In the genomic region with DNA sequence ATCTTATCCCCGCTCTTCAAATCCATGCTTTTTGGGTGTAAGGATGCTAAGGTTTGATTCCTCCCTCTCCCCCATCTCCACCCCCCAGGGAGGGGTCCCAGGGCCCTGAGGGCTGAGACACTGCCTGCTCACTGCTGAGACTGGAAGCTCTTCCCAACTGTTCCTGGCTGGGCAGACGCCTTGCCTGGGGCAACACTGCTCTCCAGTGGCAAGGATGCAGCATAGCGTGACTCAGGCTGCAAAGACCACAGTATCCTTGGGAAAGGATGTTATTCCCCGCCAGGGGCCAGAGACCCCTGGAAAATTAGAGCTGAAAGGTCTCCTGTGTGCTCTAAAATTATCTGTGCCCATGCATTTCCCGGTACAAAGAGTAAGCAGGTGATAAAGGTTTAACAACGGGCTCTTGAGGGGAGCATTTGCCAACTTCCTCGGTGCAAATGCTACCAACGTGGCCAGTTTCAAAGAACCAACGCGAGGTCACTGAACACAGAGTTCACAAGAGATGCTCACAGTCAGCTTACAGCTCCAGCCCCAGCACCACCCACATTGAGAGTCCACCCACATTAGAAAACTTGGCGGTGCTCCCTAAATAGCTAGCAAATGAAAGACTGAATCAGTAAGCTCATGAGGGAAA, we compare ENCODE assay signal across 8 cellular contexts.
DNase-seq lines count a peak whose midpoint lies in the region; ATAC-seq, FAIRE-seq and TF ChIP-seq lines count a peak whose summit lies in the region.

No MANE protein-coding gene starts in this region.

- H3K4me3 ChIP-seq in upper lobe of left lung: no peak overlapping the region

- H3K36me3 Mint-ChIP-seq in activated naive CD4-positive, alpha-beta T cell treated with anti-CD3 and anti-CD28 coated beads for 36 hours (ENCODE audit: low read depth): no peaks in the 10 kb centered on the region

- in situ Hi-C loops in T47D (cut with HindIII; ENCODE audit: low pct_unique_long_range_greater_than_20kb, low sequenced_read_pairs): no loop called here

- TF ChIP-seq EP300 in upper lobe of left lung (IDR thresholded peaks at IDR 0.05): no peak

- peak; percentile 46 to 73 for ATAC-seq in upper lobe of left lung (ENCODE audit: low FRiP score in 2 of 2)
- ATAC-seq in HG03565 (IDR thresholded peaks at IDR 0.05; ENCODE audit: unreplicated experiment): no peak

- 18 to 22% methylated on average over 11 of the region's 11 CpGs for WGBS in upper lobe of left lung, 2 donors

- H3K9me3 ChIP-seq in upper lobe of left lung: no peaks in the 10 kb centered on the region

- TF ChIP-seq POLR2A in GM12892 (IDR thresholded peaks at IDR 0.05; ENCODE audit: low read depth, low read length): no peak
- no peak for TF ChIP-seq POLR2A in upper lobe of left lung (IDR thresholded peaks at IDR 0.05)

- peaks cover 4% of the 10 kb centered on the region for H3K4me1 Mint-ChIP-seq in activated naive CD4-positive, alpha-beta T cell treated with anti-CD3 and anti-CD28 coated beads for 36 hours (ENCODE audit: low read depth)

- H3K27me3 Mint-ChIP-seq in activated naive CD4-positive, alpha-beta T cell treated with anti-CD3 and anti-CD28 coated beads for 36 hours (ENCODE audit: low read depth): peaks cover 43% of the 10 kb centered on the region

- H3K27ac Mint-ChIP-seq in activated naive CD4-positive, alpha-beta T cell treated with anti-CD3 and anti-CD28 coated beads for 36 hours: no peak overlapping the region

- no peak for DNase-seq in GM12892 (ENCODE audit: insufficient read length)
- DNase-seq in NCI-H2196 treated with DMSO at 0.1 percent for 48 hours (lab: John Stamatoyannopoulos, UW; ENCODE audit: unreplicated experiment): peak; percentile 41
- peak; percentile 47 to 79 for DNase-seq in T47D (ENCODE audit: low read depth in 1 of 2, low spot score in 1 of 2)
- DNase-seq in kidney glomerular epithelial cell (lab: John Stamatoyannopoulos, UW): peak; percentile 27
- no peak for DNase-seq in upper lobe of left lung
- no peak for DNase-seq in activated naive CD4-positive, alpha-beta T cell treated with anti-CD3 and anti-CD28 coated beads for 36 hours
- DNase-seq in NCI-H2081 treated with DMSO at 0.1 percent for 48 hours (lab: John Stamatoyannopoulos, UW): no peak

- FAIRE-seq in GM12892 (lab: Jason Lieb, UNC): peak; percentile 78

- H3K4me3 Mint-ChIP-seq in activated naive CD4-positive, alpha-beta T cell treated with anti-CD3 and anti-CD28 coated beads for 36 hours: no peak overlapping the region

- H3K27me3 ChIP-seq in upper lobe of left lung: peaks cover 0 to 4% (median 0%) of the 10 kb centered on the region in 4 donors

- intact Hi-C loops in activated naive CD4-positive, alpha-beta T cell treated with anti-CD3 and anti-CD28 coated beads for 36 hours (cut with micrococcal nuclease): no loop called here

- no peak overlapping the region for H3K27ac ChIP-seq in upper lobe of left lung

- no peaks in the 10 kb centered on the region for H3K9me3 Mint-ChIP-seq in activated naive CD4-positive, alpha-beta T cell treated with anti-CD3 and anti-CD28 coated beads for 36 hours

- CTCF ChIA-PET in activated naive CD4-positive, alpha-beta T cell treated with anti-CD3 and anti-CD28 coated beads for 36 hours (lab: Charles Lee): interaction anchor here (0.8 to 1.0 kb wide), 3 partner anchors 139 to 701 kb away, joined by 3 read pairs; a partner anchor contains a TSS

- peak in 5 of 6 experiments; percentile 14 to 58 (median 52) for TF ChIP-seq CTCF in upper lobe of left lung (IDR thresholded peaks at IDR 0.05)

- no peaks in the 10 kb centered on the region for H3K36me3 ChIP-seq in upper lobe of left lung

- peaks cover 0 to 1% (median 0%) of the 10 kb centered on the region in 4 donors for H3K4me1 ChIP-seq in upper lobe of left lung

Comparison
In these comparisons a context has a peak if more than half of its experiments do, and no peak if none do; other contexts are left out.
1. DNase-seq: peak in NCI-H2196 treated with DMSO at 0.1 percent for 48 hours (single experiment), T47D (2 of 2) and kidney glomerular epithelial cell (single experiment); none in GM12892 (single experiment), upper lobe of left lung (0 of 2), activated naive CD4-positive, alpha-beta T cell treated with anti-CD3 and anti-CD28 coated beads for 36 hours (single experiment) and NCI-H2081 treated with DMSO at 0.1 percent for 48 hours (single experiment).